ENCODE assay signal across 13 cellular contexts in the genomic region with DNA sequence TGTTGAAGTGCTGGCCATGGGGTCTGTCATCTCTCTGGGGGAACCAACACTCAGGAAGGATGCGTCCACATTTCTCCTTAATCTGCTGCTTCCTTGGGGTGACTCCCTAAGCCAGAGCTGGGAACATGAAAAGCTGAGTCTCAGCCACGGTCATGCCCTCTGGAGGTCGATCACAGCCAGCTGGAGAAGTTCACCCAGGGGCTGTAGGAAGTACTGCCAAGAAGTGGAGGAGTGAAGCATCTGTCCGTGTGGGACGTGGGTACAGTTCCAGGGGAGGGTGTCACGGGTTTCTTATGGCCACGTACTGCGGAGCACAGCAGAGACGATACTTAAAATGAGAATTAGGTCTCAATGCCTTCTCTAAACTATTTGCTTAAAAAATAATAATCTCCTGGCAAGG. TPM values are rescaled to one million over a fixed set of nuclear protein-coding genes. Genes with fewer than 3 reads are reported as not detected.
A peak's percentile ranks its signal among the peaks of the same experiment; 100 is the strongest.
DNase-seq lines count a peak whose midpoint lies in the region; ATAC-seq and TF ChIP-seq lines count a peak whose summit lies in the region.
"Had no signal": no experiment of that assay in that cellular context is flagged by ENCODE, and none has a peak within 500 bp of the region (broad histone marks: within the 10 kb centered on the region; RNA-seq: fewer than 3 reads in every experiment).

No MANE protein-coding gene starts in this region.

- no peak for ATAC-seq in HG03097 (IDR thresholded peaks at IDR 0.05; ENCODE audit: low FRiP score, unreplicated experiment)
- no peak for ATAC-seq in GM19467 (IDR thresholded peaks at IDR 0.05; ENCODE audit: unreplicated experiment)

- no peak for TF ChIP-seq CTCF in mesothelial cell of epicardium (IDR thresholded peaks at IDR 0.05; ENCODE audit: unreplicated experiment)

- H3K4me3 Mint-ChIP-seq in mesothelial cell of epicardium: no peak overlapping the region
- H3K4me3 Mint-ChIP-seq: activated naive CD8-positive, alpha-beta T cell; CD14-positive monocyte had no signal

- H3K4me1 Mint-ChIP-seq in mesothelial cell of epicardium: peaks cover 22% of the 10 kb centered on the region
- H3K4me1 Mint-ChIP-seq: CD14-positive monocyte had no signal

- peak overlapping the region; percentile 45 for H3K27ac Mint-ChIP-seq in mesothelial cell of epicardium
- H3K27ac Mint-ChIP-seq: activated naive CD8-positive, alpha-beta T cell had no signal

- H3K36me3 Mint-ChIP-seq in mesothelial cell of epicardium: no peaks in the 10 kb centered on the region
- H3K36me3 Mint-ChIP-seq: activated naive CD8-positive, alpha-beta T cell; CD14-positive monocyte had no signal

- no peaks in the 10 kb centered on the region for H3K9me3 Mint-ChIP-seq in mesothelial cell of epicardium
- H3K9me3 Mint-ChIP-seq: CD14-positive monocyte had no signal

- peak; percentile 37 for DNase-seq in AG08396 (ENCODE audit: low spot score)
- DNase-seq in M059J (ENCODE audit: low read depth): peak; percentile 8
- DNase-seq in fibroblast of peridontal ligament (ENCODE audit: extremely low read depth): peak; percentile 36
- DNase-seq in mesothelial cell of epicardium (ENCODE audit: low spot score in 2 of 2, unreplicated experiment in 2 of 2): no peak
- no peak for DNase-seq in stimulated activated CD4-positive, alpha-beta T cell treated with anti-CD3 and anti-CD28 coated beads, Interleukin-1b, Interleukin-23, amount 100 ng/mL, for 48 hours
- no peak for DNase-seq in NCI-H748 treated with DMSO at 0.1 percent for 48 hours (lab: John Stamatoyannopoulos, UW)
- DNase-seq: NCI-H2081, SHP77 treated with DMSO at 0.1 percent for 48 hours, tibial artery had no signal

- no peaks in the 10 kb centered on the region for H3K27me3 Mint-ChIP-seq in mesothelial cell of epicardium (ENCODE audit: low read depth)

RNA-seq across cellular contexts. Expression of gene IGFBP2, which starts 42.4 kb away (rescaled TPM):
- total RNA-seq in M059J (2014; rRNA removed; shearing (Covaris generic)): 7.6 and 12.6 TPM in 2 replicates
- total RNA-seq in mesothelial cell of epicardium: 376 to 409 TPM (median 381 TPM) in 3 replicates

Comparison
In these comparisons a context has a peak if more than half of its experiments do, and no peak if none do; other contexts are left out.
1. DNase-seq: peak in AG08396 (single experiment), M059J (single experiment) and fibroblast of peridontal ligament (single experiment); none in mesothelial cell of epicardium (0 of 2), stimulated activated CD4-positive, alpha-beta T cell treated with anti-CD3 and anti-CD28 coated beads, Interleukin-1b, Interleukin-23, amount 100 ng/mL, for 48 hours (single experiment) and NCI-H748 treated with DMSO at 0.1 percent for 48 hours (single experiment).
2. RNA of gene IGFBP2, which starts 42.4 kb away (total RNA-seq): 376 to 409 TPM in mesothelial cell of epicardium; 7.6 to 12.6 TPM in M059J; every median in the first group is over 10 times any median in the second.